16 cellular contexts compared by ENCODE assay signal in genomic region chr13:103815619-103816018, GRCh38.
A peak's percentile ranks its signal among the peaks of the same experiment; 100 is the strongest.
DNase-seq lines count a peak whose midpoint lies in the region; ATAC-seq and TF ChIP-seq lines count a peak whose summit lies in the region.
"Had no signal": no experiment of that assay in that cellular context is flagged by ENCODE, and none has a peak within 500 bp of the region (broad histone marks: within the 10 kb centered on the region; RNA-seq: fewer than 3 reads in every experiment).

No MANE protein-coding gene starts in this region.

- H3K27ac Mint-ChIP-seq in Calu3 (ENCODE audit: unreplicated experiment), result no peak overlapping the region
- no peak overlapping the region for H3K27ac Mint-ChIP-seq in naive thymus-derived CD4-positive, alpha-beta T cell
- H3K27ac Mint-ChIP-seq: HFFc6 had no signal

- TF ChIP-seq CTCF in brain microvascular endothelial cell (IDR thresholded peaks at IDR 0.05; ENCODE audit: low read depth, low read length, missing control alignments) (no peak), Calu3 (IDR thresholded peaks at IDR 0.05; ENCODE audit: unreplicated experiment) (no peak)

- no peak overlapping the region for H3K4me3 ChIP-seq in brain microvascular endothelial cell (ENCODE audit: low read depth, low read length)
- no peak overlapping the region for H3K4me3 ChIP-seq in naive thymus-derived CD4-positive, alpha-beta T cell (ENCODE audit: low read length)
- H3K4me3 ChIP-seq: SJCRH30 had no signal

- no peak for ATAC-seq in GM21825 (IDR thresholded peaks at IDR 0.05; ENCODE audit: unreplicated experiment)
- ATAC-seq in naive thymus-derived CD4-positive, alpha-beta T cell, result no peak

- no peaks in the 10 kb centered on the region for H3K4me1 Mint-ChIP-seq in Calu3 (ENCODE audit: low read depth, unreplicated experiment)
- H3K4me1 Mint-ChIP-seq in naive thymus-derived CD4-positive, alpha-beta T cell, result no peaks in the 10 kb centered on the region

- H3K27me3 Mint-ChIP-seq in Calu3 (ENCODE audit: unreplicated experiment), result no peaks in the 10 kb centered on the region
- no peaks in the 10 kb centered on the region for H3K27me3 Mint-ChIP-seq in naive thymus-derived CD4-positive, alpha-beta T cell

- no peak overlapping the region for H3K27ac ChIP-seq in brain microvascular endothelial cell
- no peak overlapping the region for H3K27ac ChIP-seq in naive thymus-derived CD4-positive, alpha-beta T cell (ENCODE audit: low read depth, low read length)
- H3K27ac ChIP-seq: RWPE1, SJCRH30 had no signal

- no peaks in the 10 kb centered on the region for H3K27me3 ChIP-seq in brain microvascular endothelial cell (replicated peaks)
- H3K27me3 ChIP-seq in naive thymus-derived CD4-positive, alpha-beta T cell (ENCODE audit: control insufficient read depth in 2 of 2, insufficient read depth in 2 of 2, low read length in 2 of 2), result no peaks in the 10 kb centered on the region
- H3K27me3 ChIP-seq: SJCRH30 had no signal

- no TSS peak for BruUV-seq in Calu3 (replicated peaks; lab: Mats Ljungman, UMichigan)

- intact Hi-C loops in Calu3 (cut with micrococcal nuclease; ENCODE audit: unreplicated experiment), result no loop called here
- intact Hi-C loops in naive thymus-derived CD4-positive, alpha-beta T cell (cut with micrococcal nuclease), result no loop called here

- no peaks in the 10 kb centered on the region for H3K9me3 ChIP-seq in naive thymus-derived CD4-positive, alpha-beta T cell (ENCODE audit: control insufficient read depth in 2 of 3, low read length in 3 of 3)
- H3K9me3 ChIP-seq: SJCRH30 had no signal

- H3K4me3 Mint-ChIP-seq in Calu3 (ENCODE audit: low read depth, unreplicated experiment), result no peak overlapping the region
- H3K4me3 Mint-ChIP-seq in naive thymus-derived CD4-positive, alpha-beta T cell, result no peak overlapping the region
- H3K4me3 Mint-ChIP-seq: HFFc6 had no signal

- no peaks in the 10 kb centered on the region for H3K36me3 Mint-ChIP-seq in Calu3 (ENCODE audit: insufficient read depth, unreplicated experiment)
- no peaks in the 10 kb centered on the region for H3K36me3 Mint-ChIP-seq in naive thymus-derived CD4-positive, alpha-beta T cell

- no peaks in the 10 kb centered on the region for H3K36me3 ChIP-seq in brain microvascular endothelial cell (replicated peaks)
- H3K36me3 ChIP-seq in naive thymus-derived CD4-positive, alpha-beta T cell (ENCODE audit: control insufficient read depth in 2 of 3, insufficient read depth in 3 of 3, low read length in 3 of 3), result no peaks in the 10 kb centered on the region
- H3K36me3 ChIP-seq: SJCRH30 had no signal

- no peaks in the 10 kb centered on the region for H3K9me3 Mint-ChIP-seq in Calu3 (ENCODE audit: low read depth, unreplicated experiment)
- peaks cover 2 to 12% (median 7%) of the 10 kb centered on the region in 11 donors for H3K9me3 Mint-ChIP-seq in naive thymus-derived CD4-positive, alpha-beta T cell

- in situ Hi-C loops in brain microvascular endothelial cell (cut with HindIII; ENCODE audit: low pct_ligation_motif_present, low sequenced_read_pairs) (no loop called here), KBM-7 (cut with MboI; ENCODE audit: low pct_unique_long_range_greater_than_20kb, low sequenced_read_pairs) (no loop called here)

- POLR2A ChIA-PET in naive thymus-derived CD4-positive, alpha-beta T cell (lab: Charles Lee), result no interaction called here

- DNase-seq in ELR (ENCODE audit: low read depth) (peak; percentile 15), RKO (ENCODE audit: low spot score) (peak; percentile 49), brain microvascular endothelial cell (peak; percentile 11), iris pigment epithelial cell (ENCODE audit: low read depth) (peak; percentile 60), Calu3 (no peak), KBM-7 (no peak)
- DNase-seq in naive thymus-derived CD4-positive, alpha-beta T cell, result no peak
- DNase-seq: C1 segment of cervical spinal cord; DMS 273 treated with DMSO at 0.1 percent for 48 hours; HFFc6; NCI-H187 treated with DMSO at 0.1 percent for 48 hours; NCI-H69; NK-92 treated with Interleukin-12 subunit alpha and Interleukin-12 subunit beta, amount 100 ng/mL, for 24 hours; SJCRH30 had no signal

- CTCF ChIA-PET in Calu3 (lab: Charles Lee), result no interaction called here
- CTCF ChIA-PET in naive thymus-derived CD4-positive, alpha-beta T cell (lab: Charles Lee), result no interaction called here

- no peaks in the 10 kb centered on the region for H3K4me1 ChIP-seq in naive thymus-derived CD4-positive, alpha-beta T cell (ENCODE audit: control insufficient read depth in 2 of 2, insufficient read depth in 2 of 2, low read length in 2 of 2)

Comparison
In these comparisons a context has a peak if more than half of its experiments do, and no peak if none do; other contexts are left out.
1. DNase-seq: peak in ELR (single experiment), RKO (single experiment), brain microvascular endothelial cell (single experiment) and iris pigment epithelial cell (single experiment); none in Calu3 (single experiment), KBM-7 (single experiment) and naive thymus-derived CD4-positive, alpha-beta T cell (0 of 9).